ENCODE assay signal across 1 cellular context in the genomic region with DNA sequence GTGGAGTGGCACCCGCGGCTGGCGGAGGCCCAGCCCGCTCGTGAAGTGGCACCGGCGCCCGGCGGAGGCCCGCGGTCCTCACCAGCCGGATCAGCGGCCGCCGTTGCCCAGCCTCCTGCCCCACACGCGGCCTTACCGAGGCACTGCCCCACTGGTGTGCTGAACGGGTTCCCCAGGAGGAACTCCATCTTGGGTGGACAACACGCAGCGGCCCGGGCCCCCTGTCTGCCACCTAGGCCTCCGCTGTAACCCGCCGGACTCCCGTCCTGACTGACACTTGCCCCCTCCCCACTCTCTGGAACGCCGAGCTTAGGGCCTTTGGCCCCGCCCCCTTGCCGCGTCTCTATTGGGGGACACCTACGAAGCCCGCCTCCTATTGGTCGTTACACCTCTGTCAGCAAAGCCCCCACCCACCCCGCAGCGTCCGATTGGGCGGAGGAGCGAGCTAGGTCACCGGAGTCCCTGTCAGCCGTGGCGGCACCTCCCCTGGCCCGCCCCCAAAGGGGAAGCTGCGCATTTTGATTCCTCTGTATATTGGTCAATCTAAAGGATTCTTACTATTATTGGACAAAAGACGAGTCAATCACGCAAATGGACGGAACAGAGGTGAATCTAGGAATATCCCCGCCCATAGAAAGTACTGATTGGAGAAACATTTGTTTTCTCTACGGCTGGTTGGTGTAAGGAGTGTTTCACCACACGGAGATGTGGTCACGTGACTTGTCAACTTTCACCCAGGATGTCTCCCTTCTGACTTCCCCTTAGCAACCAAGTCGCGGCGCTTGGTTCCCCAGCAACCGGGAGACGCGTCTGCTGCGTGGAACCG.
A peak's percentile ranks its signal among the peaks of the same experiment; 100 is the strongest.
TF ChIP-seq lines count a peak whose summit lies in the region.

A gene with protein sequence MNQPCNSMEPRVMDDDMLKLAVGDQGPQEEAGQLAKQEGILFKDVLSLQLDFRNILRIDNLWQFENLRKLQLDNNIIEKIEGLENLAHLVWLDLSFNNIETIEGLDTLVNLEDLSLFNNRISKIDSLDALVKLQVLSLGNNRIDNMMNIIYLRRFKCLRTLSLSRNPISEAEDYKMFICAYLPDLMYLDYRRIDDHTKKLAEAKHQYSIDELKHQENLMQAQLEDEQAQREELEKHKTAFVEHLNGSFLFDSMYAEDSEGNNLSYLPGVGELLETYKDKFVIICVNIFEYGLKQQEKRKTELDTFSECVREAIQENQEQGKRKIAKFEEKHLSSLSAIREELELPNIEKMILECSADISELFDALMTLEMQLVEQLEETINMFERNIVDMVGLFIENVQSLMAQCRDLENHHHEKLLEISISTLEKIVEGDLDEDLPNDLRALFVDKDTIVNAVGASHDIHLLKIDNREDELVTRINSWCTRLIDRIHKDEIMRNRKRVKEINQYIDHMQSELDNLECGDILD (plus strand): TSS at position 737 of the 826 bp plus-strand sequence. CDS start 4,737 bp downstream, outside the sequence.
A gene (minus strand): TSS at position 275 of the 826 bp plus-strand sequence. CDS start 87 bp downstream, at position 188.

TF ChIP-seq in WTC11, 78 proteins besides CTCF, POLR2A, EP300 and RAD21 (continued from another document):
- TF ChIP-seq, protein P1, sequence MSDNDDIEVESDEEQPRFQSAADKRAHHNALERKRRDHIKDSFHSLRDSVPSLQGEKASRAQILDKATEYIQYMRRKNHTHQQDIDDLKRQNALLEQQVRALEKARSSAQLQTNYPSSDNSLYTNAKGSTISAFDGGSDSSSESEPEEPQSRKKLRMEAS (CRISPR knock-in tag; IDR thresholded peaks at IDR 0.05): 0 out of 2 replicates have a peak, but pooled peaks have one; percentile 25
- TF ChIP-seq, protein P2, sequence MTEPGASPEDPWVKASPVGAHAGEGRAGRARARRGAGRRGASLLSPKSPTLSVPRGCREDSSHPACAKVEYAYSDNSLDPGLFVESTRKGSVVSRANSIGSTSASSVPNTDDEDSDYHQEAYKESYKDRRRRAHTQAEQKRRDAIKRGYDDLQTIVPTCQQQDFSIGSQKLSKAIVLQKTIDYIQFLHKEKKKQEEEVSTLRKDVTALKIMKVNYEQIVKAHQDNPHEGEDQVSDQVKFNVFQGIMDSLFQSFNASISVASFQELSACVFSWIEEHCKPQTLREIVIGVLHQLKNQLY (CRISPR knock-in tag; IDR thresholded peaks at IDR 0.05): no peak
- TF ChIP-seq, protein P3, sequence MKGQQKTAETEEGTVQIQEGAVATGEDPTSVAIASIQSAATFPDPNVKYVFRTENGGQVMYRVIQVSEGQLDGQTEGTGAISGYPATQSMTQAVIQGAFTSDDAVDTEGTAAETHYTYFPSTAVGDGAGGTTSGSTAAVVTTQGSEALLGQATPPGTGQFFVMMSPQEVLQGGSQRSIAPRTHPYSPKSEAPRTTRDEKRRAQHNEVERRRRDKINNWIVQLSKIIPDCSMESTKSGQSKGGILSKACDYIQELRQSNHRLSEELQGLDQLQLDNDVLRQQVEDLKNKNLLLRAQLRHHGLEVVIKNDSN (CRISPR knock-in tag; IDR thresholded peaks at IDR 0.05): peak; percentile 91
- TF ChIP-seq NR1H2 (CRISPR knock-in tag; IDR thresholded peaks at IDR 0.05): no peak
- TF ChIP-seq, protein P4, sequence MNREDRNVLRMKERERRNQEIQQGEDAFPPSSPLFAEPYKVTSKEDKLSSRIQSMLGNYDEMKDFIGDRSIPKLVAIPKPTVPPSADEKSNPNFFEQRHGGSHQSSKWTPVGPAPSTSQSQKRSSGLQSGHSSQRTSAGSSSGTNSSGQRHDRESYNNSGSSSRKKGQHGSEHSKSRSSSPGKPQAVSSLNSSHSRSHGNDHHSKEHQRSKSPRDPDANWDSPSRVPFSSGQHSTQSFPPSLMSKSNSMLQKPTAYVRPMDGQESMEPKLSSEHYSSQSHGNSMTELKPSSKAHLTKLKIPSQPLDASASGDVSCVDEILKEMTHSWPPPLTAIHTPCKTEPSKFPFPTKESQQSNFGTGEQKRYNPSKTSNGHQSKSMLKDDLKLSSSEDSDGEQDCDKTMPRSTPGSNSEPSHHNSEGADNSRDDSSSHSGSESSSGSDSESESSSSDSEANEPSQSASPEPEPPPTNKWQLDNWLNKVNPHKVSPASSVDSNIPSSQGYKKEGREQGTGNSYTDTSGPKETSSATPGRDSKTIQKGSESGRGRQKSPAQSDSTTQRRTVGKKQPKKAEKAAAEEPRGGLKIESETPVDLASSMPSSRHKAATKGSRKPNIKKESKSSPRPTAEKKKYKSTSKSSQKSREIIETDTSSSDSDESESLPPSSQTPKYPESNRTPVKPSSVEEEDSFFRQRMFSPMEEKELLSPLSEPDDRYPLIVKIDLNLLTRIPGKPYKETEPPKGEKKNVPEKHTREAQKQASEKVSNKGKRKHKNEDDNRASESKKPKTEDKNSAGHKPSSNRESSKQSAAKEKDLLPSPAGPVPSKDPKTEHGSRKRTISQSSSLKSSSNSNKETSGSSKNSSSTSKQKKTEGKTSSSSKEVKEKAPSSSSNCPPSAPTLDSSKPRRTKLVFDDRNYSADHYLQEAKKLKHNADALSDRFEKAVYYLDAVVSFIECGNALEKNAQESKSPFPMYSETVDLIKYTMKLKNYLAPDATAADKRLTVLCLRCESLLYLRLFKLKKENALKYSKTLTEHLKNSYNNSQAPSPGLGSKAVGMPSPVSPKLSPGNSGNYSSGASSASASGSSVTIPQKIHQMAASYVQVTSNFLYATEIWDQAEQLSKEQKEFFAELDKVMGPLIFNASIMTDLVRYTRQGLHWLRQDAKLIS (CRISPR knock-in tag; IDR thresholded peaks at IDR 0.05; ENCODE audit: borderline replicate concordance): no peak
- peak; percentile 94 for TF ChIP-seq SP1 (CRISPR knock-in tag; conservative IDR thresholded peaks at IDR 0.05)
